ENCODE assay signal across 8 cellular contexts in genomic region chr1:9724706-9725476, GRCh38.
DNase-seq lines count a peak whose midpoint lies in the region; ATAC-seq lines count a peak whose summit lies in the region.

No MANE protein-coding gene starts in this region.

- H3K27ac ChIP-seq in Karpas-422 (ENCODE audit: low read length) = no peak overlapping the region
- no peak overlapping the region for H3K27ac ChIP-seq in right cardiac atrium (ENCODE audit: low read length)

- no peaks in the 10 kb centered on the region for H3K9me2 ChIP-seq in Karpas-422 (replicated peaks; ENCODE audit: insufficient read depth, low read length)

- H3K36me3 ChIP-seq in Karpas-422 (ENCODE audit: insufficient read depth, low read length) = peaks cover 32% of the 10 kb centered on the region

- WGBS in right cardiac atrium = 73% methylated on average over 24 of the region's 24 CpGs

- H3K36me3 Mint-ChIP-seq in activated naive CD8-positive, alpha-beta T cell treated with anti-CD3 and anti-CD28 coated beads, Interleukin-2, amount 50 U/mL, for 24 hours (ENCODE audit: low read depth) = peaks cover 64% of the 10 kb centered on the region

- H3K79me2 ChIP-seq in Karpas-422 (ENCODE audit: low read length) = no peaks in the 10 kb centered on the region

- H3K27me3 Mint-ChIP-seq in activated naive CD8-positive, alpha-beta T cell treated with anti-CD3 and anti-CD28 coated beads, Interleukin-2, amount 50 U/mL, for 24 hours = no peaks in the 10 kb centered on the region

- peak; percentile 59 for ATAC-seq in activated naive CD8-positive, alpha-beta T cell treated with anti-CD3 and anti-CD28 coated beads, Interleukin-2, amount 50 U/mL, for 24 hours
- ATAC-seq in right cardiac atrium (peak; percentile 41 to 54), HG03565 (IDR thresholded peaks at IDR 0.05; ENCODE audit: unreplicated experiment) (no peak)

- H3K4me3 Mint-ChIP-seq in activated naive CD8-positive, alpha-beta T cell treated with anti-CD3 and anti-CD28 coated beads, Interleukin-2, amount 50 U/mL, for 24 hours = no peak overlapping the region

- peaks cover 14% of the 10 kb centered on the region for H3K9me3 ChIP-seq in Karpas-422 (ENCODE audit: low read length)
- H3K9me3 ChIP-seq in right cardiac atrium (ENCODE audit: control insufficient read depth, low read length) = no peaks in the 10 kb centered on the region

- no peak overlapping the region for H3K4me3 ChIP-seq in Karpas-422 (ENCODE audit: low read length)
- H3K4me3 ChIP-seq in right cardiac atrium (ENCODE audit: low read length) = no peak overlapping the region

- intact Hi-C loops in right cardiac atrium (cut with DNase I) = loop anchor here in 1 of 4 donors (5.0 kb wide), 1 partner anchor 142 kb away; no protein-coding TSS in a partner anchor

- H3K9me3 Mint-ChIP-seq in activated naive CD8-positive, alpha-beta T cell treated with anti-CD3 and anti-CD28 coated beads, Interleukin-2, amount 50 U/mL, for 24 hours = no peaks in the 10 kb centered on the region

- H3K4me2 ChIP-seq in Karpas-422 (ENCODE audit: low read depth, low read length, poor library complexity, severe bottlenecking) = no peak overlapping the region

- no peak overlapping the region for H3K27ac Mint-ChIP-seq in activated naive CD8-positive, alpha-beta T cell treated with anti-CD3 and anti-CD28 coated beads, Interleukin-2, amount 50 U/mL, for 24 hours

- no peaks in the 10 kb centered on the region for H4K20me1 ChIP-seq in Karpas-422 (ENCODE audit: insufficient read depth, low read depth, low read length)

- H3K4me1 Mint-ChIP-seq in activated naive CD8-positive, alpha-beta T cell treated with anti-CD3 and anti-CD28 coated beads, Interleukin-2, amount 50 U/mL, for 24 hours = peaks cover 54% of the 10 kb centered on the region

- no peak overlapping the region for H3K9ac ChIP-seq in Karpas-422 (ENCODE audit: low read length)

- no peaks in the 10 kb centered on the region for H3K27me3 ChIP-seq in Karpas-422 (ENCODE audit: low read length)
- no peaks in the 10 kb centered on the region for H3K27me3 ChIP-seq in right cardiac atrium (ENCODE audit: control insufficient read depth, insufficient read depth)

- H2AFZ ChIP-seq in Karpas-422 (ENCODE audit: low read length) = no peak overlapping the region

- DNase-seq in NK-92 treated with Interleukin-12 subunit alpha and Interleukin-12 subunit beta, amount 100 ng/mL, for 24 hours (lab: John Stamatoyannopoulos, UW) = peak; percentile 28
- DNase-seq in NK-92 (lab: John Stamatoyannopoulos, UW; ENCODE audit: unreplicated experiment) (no peak), Karpas-422 (peak; percentile 87), T-helper 1 cell (peak; percentile 48 to 67 (median 59)), right cardiac atrium (peak; percentile 46 to 75 (median 75))
- DNase-seq in activated naive CD8-positive, alpha-beta T cell treated with anti-CD3 and anti-CD28 coated beads, Interleukin-2, amount 50 U/mL, for 24 hours = peak; percentile 74
- DNase-seq in stimulated activated CD4-positive, alpha-beta T cell treated with anti-CD3 and anti-CD28 coated beads, Interleukin-1b, Interleukin-23, amount 100 ng/mL, for 48 hours = peak; percentile 70

- H3K4me1 ChIP-seq in Karpas-422 (ENCODE audit: low read length) (no peaks in the 10 kb centered on the region), right cardiac atrium (ENCODE audit: control insufficient read depth, insufficient read depth, low read length) (no peaks in the 10 kb centered on the region)
